Comparison of ENCODE assay signal across 16 cellular contexts in the genomic region with DNA sequence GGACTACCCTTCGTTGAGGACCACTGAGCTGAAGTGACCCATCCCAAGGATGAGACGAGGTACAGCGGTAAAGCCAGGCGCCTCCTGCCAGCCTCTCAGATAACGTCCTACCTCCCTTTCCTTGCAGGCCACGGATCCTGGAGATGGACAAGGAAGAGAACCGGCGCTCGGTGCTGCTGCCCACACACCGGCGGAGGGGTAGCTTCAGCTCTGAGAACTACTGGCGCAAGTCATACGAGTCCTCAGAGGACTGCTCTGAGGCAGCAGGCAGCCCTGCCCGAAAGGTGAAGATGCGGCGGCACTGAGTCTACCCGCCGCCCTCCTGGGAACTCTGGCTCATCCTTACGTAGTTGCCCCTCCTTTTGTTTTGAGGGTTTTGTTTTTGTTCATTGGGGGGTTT. TPM values are rescaled to one million over a fixed set of nuclear protein-coding genes. Genes with fewer than 3 reads are reported as not detected.
DNase-seq lines count a peak whose midpoint lies in the region; ATAC-seq and TF ChIP-seq lines count a peak whose summit lies in the region.
"Had no signal": no experiment of that assay in that cellular context is flagged by ENCODE, and none has a peak within 500 bp of the region (broad histone marks: within the 10 kb centered on the region; RNA-seq: fewer than 3 reads in every experiment).

No MANE protein-coding gene starts in this region.

- no peak for TF ChIP-seq CTCF in neural crest cell (conservative IDR thresholded peaks at IDR 0.05)
- no peak for TF ChIP-seq CTCF in foreskin keratinocyte (conservative IDR thresholded peaks at IDR 0.05)

- DNase-seq in stimulated activated naive CD8-positive, alpha-beta T cell treated with anti-CD3 and anti-CD28 coated beads, Interleukin-15, Interleukin-2, amounts not matched to agents 100 U/mL and 50 U/mL, for 24 hours = no peak
- DNase-seq in effector memory CD8-positive, alpha-beta T cell = no peak
- DNase-seq in neural crest cell (ENCODE audit: low read depth, low spot score) (no peak), foreskin keratinocyte (no peak), DMS79 (lab: John Stamatoyannopoulos, UW) (no peak)
- DNase-seq: C1 segment of cervical spinal cord; Calu3; CD4-positive, alpha-beta memory T cell; COR-L47; DMS53; DND-41; GM23248; H7; HCEC 1CT had no signal

- no peaks in the 10 kb centered on the region for H3K9me3 Mint-ChIP-seq in stimulated activated naive CD8-positive, alpha-beta T cell treated with anti-CD3 and anti-CD28 coated beads, Interleukin-15, Interleukin-2, amounts not matched to agents 100 ng/mL and 50 ng/mL, for 24 hours
- no peaks in the 10 kb centered on the region for H3K9me3 Mint-ChIP-seq in effector memory CD8-positive, alpha-beta T cell
- H3K9me3 Mint-ChIP-seq in neural crest cell = no peaks in the 10 kb centered on the region

- no peak for ATAC-seq in stimulated activated naive CD8-positive, alpha-beta T cell treated with anti-CD3 and anti-CD28 coated beads, Interleukin-15, Interleukin-2, amounts not matched to agents 100 U/mL and 50 U/mL, for 24 hours
- ATAC-seq in effector memory CD8-positive, alpha-beta T cell (replicated peaks) = no peak
- ATAC-seq in foreskin keratinocyte (no peak), GM21390 (IDR thresholded peaks at IDR 0.05; ENCODE audit: unreplicated experiment) (no peak)

- no peaks in the 10 kb centered on the region for H3K4me1 Mint-ChIP-seq in stimulated activated naive CD8-positive, alpha-beta T cell treated with anti-CD3 and anti-CD28 coated beads, Interleukin-15, Interleukin-2, amounts not matched to agents 100 ng/mL and 50 ng/mL, for 24 hours (ENCODE audit: low read depth)
- peaks cover 8 to 11% of the 10 kb centered on the region in 2 donors for H3K4me1 Mint-ChIP-seq in effector memory CD8-positive, alpha-beta T cell (ENCODE audit: low read depth in 2 of 2)
- H3K4me1 Mint-ChIP-seq in neural crest cell = no peaks in the 10 kb centered on the region

- H3K27me3 Mint-ChIP-seq in stimulated activated naive CD8-positive, alpha-beta T cell treated with anti-CD3 and anti-CD28 coated beads, Interleukin-15, Interleukin-2, amounts not matched to agents 100 ng/mL and 50 ng/mL, for 24 hours = no peaks in the 10 kb centered on the region
- H3K27me3 Mint-ChIP-seq in effector memory CD8-positive, alpha-beta T cell = no peaks in the 10 kb centered on the region
- H3K27me3 Mint-ChIP-seq in neural crest cell (ENCODE audit: low read depth) = no peaks in the 10 kb centered on the region
- H3K27me3 Mint-ChIP-seq: CD4-positive, alpha-beta memory T cell had no signal

- H3K27me3 ChIP-seq in foreskin keratinocyte = no peaks in the 10 kb centered on the region

- H3K27ac Mint-ChIP-seq in stimulated activated naive CD8-positive, alpha-beta T cell treated with anti-CD3 and anti-CD28 coated beads, Interleukin-15, Interleukin-2, amounts not matched to agents 100 ng/mL and 50 ng/mL, for 24 hours = peak overlapping the region; percentile 47
- H3K27ac Mint-ChIP-seq in effector memory CD8-positive, alpha-beta T cell = peak overlapping the region; percentile 31 to 49
- H3K27ac Mint-ChIP-seq in neural crest cell (ENCODE audit: unreplicated experiment) = peak overlapping the region; percentile 19

- peaks cover 37% of the 10 kb centered on the region for H3K36me3 Mint-ChIP-seq in stimulated activated naive CD8-positive, alpha-beta T cell treated with anti-CD3 and anti-CD28 coated beads, Interleukin-15, Interleukin-2, amounts not matched to agents 100 ng/mL and 50 ng/mL, for 24 hours (ENCODE audit: low read depth)
- H3K36me3 Mint-ChIP-seq in effector memory CD8-positive, alpha-beta T cell (ENCODE audit: insufficient read depth) = peaks cover 81% of the 10 kb centered on the region
- peaks cover 6% of the 10 kb centered on the region for H3K36me3 Mint-ChIP-seq in neural crest cell (ENCODE audit: low read depth)

- no peak overlapping the region for H3K27ac ChIP-seq in foreskin keratinocyte
- H3K27ac ChIP-seq: GM23248 had no signal

- no peaks in the 10 kb centered on the region for H3K4me1 ChIP-seq in foreskin keratinocyte

- no peak overlapping the region for H3K4me3 Mint-ChIP-seq in stimulated activated naive CD8-positive, alpha-beta T cell treated with anti-CD3 and anti-CD28 coated beads, Interleukin-15, Interleukin-2, amounts not matched to agents 100 ng/mL and 50 ng/mL, for 24 hours
- no peak overlapping the region for H3K4me3 Mint-ChIP-seq in effector memory CD8-positive, alpha-beta T cell
- H3K4me3 Mint-ChIP-seq in neural crest cell = no peak overlapping the region
- H3K4me3 Mint-ChIP-seq: CD4-positive, alpha-beta memory T cell had no signal

RNA-seq across cellular contexts. Expression of a gene that starts 17.3 kb away (rescaled TPM):
- total RNA-seq in neural crest cell (93.3 and 99.3 TPM in 2 replicates), foreskin keratinocyte (32.8 and 33.6 TPM in 2 replicates)
- 16.7 and 17.8 TPM in 2 replicates for polyA plus RNA-seq in foreskin keratinocyte

RNA-seq across cellular contexts. Expression of a gene that starts 24.5 kb away (rescaled TPM):
- total RNA-seq in neural crest cell (104 and 109 TPM in 2 replicates), foreskin keratinocyte (79.7 and 87.7 TPM in 2 replicates)
- 54.0 and 59.2 TPM in 2 replicates for polyA plus RNA-seq in foreskin keratinocyte

RNA-seq across cellular contexts. Expression of a gene that starts 50.4 kb away (rescaled TPM):
- total RNA-seq in neural crest cell = 181 and 183 TPM in 2 replicates
- 494 and 606 TPM in 2 replicates for total RNA-seq in foreskin keratinocyte
- 551 and 619 TPM in 2 replicates for polyA plus RNA-seq in foreskin keratinocyte

RNA-seq across cellular contexts. Expression of a gene that starts 52.4 kb away (rescaled TPM):
- total RNA-seq in neural crest cell = 8.8 and 12.2 TPM in 2 replicates
- 14.7 and 14.9 TPM in 2 replicates for total RNA-seq in foreskin keratinocyte
- polyA plus RNA-seq in foreskin keratinocyte = 11.0 and 12.8 TPM in 2 replicates
